27 cellular contexts compared by ENCODE assay signal in genomic region chr2:186255823-186256222, GRCh38.
A peak's percentile ranks its signal among the peaks of the same experiment; 100 is the strongest.
DNase-seq lines count a peak whose midpoint lies in the region.
"Had no signal": no experiment of that assay in that cellular context is flagged by ENCODE, and none has a peak within 500 bp of the region (broad histone marks: within the 10 kb centered on the region; RNA-seq: fewer than 3 reads in every experiment).

No MANE protein-coding gene starts in this region.

- peak; percentile 2 for DNase-seq in NCI-H510A treated with DMSO at 0.1 percent for 48 hours (lab: John Stamatoyannopoulos, UW)
- DNase-seq in NCI-H510A (lab: John Stamatoyannopoulos, UW), result no peak
- DNase-seq in SK-N-DZ (ENCODE audit: low spot score), result peak; percentile 8
- no peak for DNase-seq in activated CD8-positive, alpha-beta memory T cell treated with anti-CD3 and anti-CD28 coated beads, Interleukin-2, amount 50 U/mL, for 48 hours
- DNase-seq in activated CD4-positive, alpha-beta memory T cell treated with anti-CD3 and anti-CD28 coated beads for 36 hours, result no peak
- DNase-seq in activated naive CD4-positive, alpha-beta T cell treated with anti-CD3 and anti-CD28 coated beads, Interleukin-2, amount 10 ng/mL, durations not matched to agents 7 days and 5 days, result no peak
- DNase-seq in GF-D8 (lab: John Stamatoyannopoulos, UW), result no peak
- DNase-seq: activated B cell treated with CpG ODN at 0.5 μM for 24 hours; activated CD4-positive, alpha-beta T cell treated with anti-CD3 and anti-CD28 coated beads, Interleukin-2, amount 50 U/mL, for 1 hour; activated gamma-delta T cell treated with Interleukin-2 at 50 U/mL for 16 hours; activated naive CD8-positive, alpha-beta T cell treated with anti-CD3 and anti-CD28 coated beads, Interleukin-2, amount 50 U/mL, for 24 hours; activated T-cell treated with anti-CD3 and anti-CD28 coated beads, Interleukin-2, amount 50 U/mL, for 48 hours; DMS79; effector memory CD8-positive, alpha-beta T cell; GDM1; left colon; occipital lobe; upper lobe of left lung had no signal

- H3K9me3 Mint-ChIP-seq in activated CD4-positive, alpha-beta memory T cell treated with anti-CD3 and anti-CD28 coated beads for 36 hours, result peaks cover 3% of the 10 kb centered on the region
- H3K9me3 Mint-ChIP-seq in activated naive CD4-positive, alpha-beta T cell treated with anti-CD3 and anti-CD28 coated beads, Interleukin-2, amount 10 ng/mL, durations not matched to agents 7 days and 5 days, result no peaks in the 10 kb centered on the region
- H3K9me3 Mint-ChIP-seq: activated B cell treated with CpG ODN at 0.5 μM for 24 hours; activated naive CD8-positive, alpha-beta T cell treated with anti-CD3 and anti-CD28 coated beads, Interleukin-2, amount 50 U/mL, for 24 hours; stimulated activated effector memory CD8-positive, alpha-beta T cell treated with anti-CD3 and anti-CD28 coated beads, Interleukin-12 subunit alpha, Interleukin-12 subunit beta, amount 100 ng/mL, for 72 hours had no signal

- CTCF ChIA-PET in activated CD4-positive, alpha-beta memory T cell treated with anti-CD3 and anti-CD28 coated beads for 36 hours (lab: Charles Lee), result no interaction called here
- CTCF ChIA-PET in activated naive CD4-positive, alpha-beta T cell treated with anti-CD3 and anti-CD28 coated beads, Interleukin-2, amount 10 ng/mL, durations not matched to agents 7 days and 5 days (lab: Charles Lee), result no interaction called here

- H3K27me3 Mint-ChIP-seq in activated CD4-positive, alpha-beta memory T cell treated with anti-CD3 and anti-CD28 coated beads for 36 hours, result no peaks in the 10 kb centered on the region
- H3K27me3 Mint-ChIP-seq in activated naive CD4-positive, alpha-beta T cell treated with anti-CD3 and anti-CD28 coated beads, Interleukin-2, amount 10 ng/mL, durations not matched to agents 7 days and 5 days, result no peaks in the 10 kb centered on the region
- H3K27me3 Mint-ChIP-seq: activated B cell treated with CpG ODN at 0.5 μM for 24 hours; activated naive CD8-positive, alpha-beta T cell treated with anti-CD3 and anti-CD28 coated beads, Interleukin-2, amount 50 U/mL, for 24 hours; effector memory CD8-positive, alpha-beta T cell; natural killer cell treated with Interleukin-12 subunit alpha and Interleukin-12 subunit beta and Interleukin-15 and Interleukin-18, amount 100 ng/mL, for 72 hours had no signal

- H3K4me1 ChIP-seq in iPS-20b (ENCODE audit: insufficient read depth, low read length), result peaks cover 8% of the 10 kb centered on the region; the same call in 1 of the 2 replicates
- H3K4me1 ChIP-seq: Caco-2, esophagus muscularis mucosa, upper lobe of left lung had no signal

- H3K4me3 ChIP-seq in iPS-20b (ENCODE audit: low read length), result peak overlapping the region; percentile 39; the same call in 1 of the 2 replicates
- H3K4me3 ChIP-seq: esophagus muscularis mucosa, K562, upper lobe of left lung had no signal

- intact Hi-C loops in activated CD4-positive, alpha-beta memory T cell treated with anti-CD3 and anti-CD28 coated beads for 36 hours (cut with micrococcal nuclease), result loop anchor here (5.0 kb wide), 1 partner anchor 279 kb away; no protein-coding TSS in a partner anchor

- H3K4me1 Mint-ChIP-seq in activated CD4-positive, alpha-beta memory T cell treated with anti-CD3 and anti-CD28 coated beads for 36 hours (ENCODE audit: low read depth), result no peaks in the 10 kb centered on the region
- no peaks in the 10 kb centered on the region for H3K4me1 Mint-ChIP-seq in activated naive CD4-positive, alpha-beta T cell treated with anti-CD3 and anti-CD28 coated beads, Interleukin-2, amount 10 ng/mL, durations not matched to agents 7 days and 5 days
- H3K4me1 Mint-ChIP-seq: activated B cell treated with CpG ODN at 0.5 μM for 24 hours; activated naive CD8-positive, alpha-beta T cell treated with anti-CD3 and anti-CD28 coated beads, Interleukin-2, amount 50 U/mL, for 24 hours; stimulated activated effector memory CD8-positive, alpha-beta T cell treated with anti-CD3 and anti-CD28 coated beads, Interleukin-12 subunit alpha, Interleukin-12 subunit beta, amount 100 ng/mL, for 72 hours had no signal

- H3K36me3 Mint-ChIP-seq in activated CD4-positive, alpha-beta memory T cell treated with anti-CD3 and anti-CD28 coated beads for 36 hours, result no peaks in the 10 kb centered on the region
- no peaks in the 10 kb centered on the region for H3K36me3 Mint-ChIP-seq in activated naive CD4-positive, alpha-beta T cell treated with anti-CD3 and anti-CD28 coated beads, Interleukin-2, amount 10 ng/mL, durations not matched to agents 7 days and 5 days
- H3K36me3 Mint-ChIP-seq: natural killer cell treated with Interleukin-12 subunit alpha and Interleukin-12 subunit beta and Interleukin-15 and Interleukin-18, amount 100 ng/mL, for 72 hours; stimulated activated effector memory CD8-positive, alpha-beta T cell treated with anti-CD3 and anti-CD28 coated beads, Interleukin-12 subunit alpha, Interleukin-12 subunit beta, amount 100 ng/mL, for 72 hours had no signal

- H3K9ac ChIP-seq in iPS-20b (ENCODE audit: low read depth, low read length), result peak overlapping the region; percentile 30; the same call in 1 of the 2 replicates

- no peaks in the 10 kb centered on the region for H3K9me3 ChIP-seq in iPS-20b (ENCODE audit: insufficient read depth, low read depth, low read length)
- H3K9me3 ChIP-seq: Caco-2, esophagus muscularis mucosa, upper lobe of left lung had no signal

- H3K27ac Mint-ChIP-seq in activated CD4-positive, alpha-beta memory T cell treated with anti-CD3 and anti-CD28 coated beads for 36 hours, result no peak overlapping the region
- H3K27ac Mint-ChIP-seq in activated naive CD4-positive, alpha-beta T cell treated with anti-CD3 and anti-CD28 coated beads, Interleukin-2, amount 10 ng/mL, durations not matched to agents 7 days and 5 days, result no peak overlapping the region
- H3K27ac Mint-ChIP-seq: activated B cell treated with CpG ODN at 0.5 μM for 24 hours; activated naive CD8-positive, alpha-beta T cell treated with anti-CD3 and anti-CD28 coated beads, Interleukin-2, amount 50 U/mL, for 24 hours; effector memory CD8-positive, alpha-beta T cell; HFFc6; natural killer cell treated with Interleukin-12 subunit alpha and Interleukin-12 subunit beta and Interleukin-15 and Interleukin-18, amount 100 ng/mL, for 72 hours; stimulated activated effector memory CD8-positive, alpha-beta T cell treated with anti-CD3 and anti-CD28 coated beads, Interleukin-12 subunit alpha, Interleukin-12 subunit beta, amount 100 ng/mL, for 72 hours had no signal

- no peak overlapping the region for H3K4me3 Mint-ChIP-seq in activated CD4-positive, alpha-beta memory T cell treated with anti-CD3 and anti-CD28 coated beads for 36 hours
- no peak overlapping the region for H3K4me3 Mint-ChIP-seq in activated naive CD4-positive, alpha-beta T cell treated with anti-CD3 and anti-CD28 coated beads, Interleukin-2, amount 10 ng/mL, durations not matched to agents 7 days and 5 days
- H3K4me3 Mint-ChIP-seq: activated B cell treated with CpG ODN at 0.5 μM for 24 hours; activated naive CD8-positive, alpha-beta T cell treated with anti-CD3 and anti-CD28 coated beads, Interleukin-2, amount 50 U/mL, for 24 hours; effector memory CD8-positive, alpha-beta T cell; HFFc6; natural killer cell treated with Interleukin-12 subunit alpha and Interleukin-12 subunit beta and Interleukin-15 and Interleukin-18, amount 100 ng/mL, for 72 hours; stimulated activated effector memory CD8-positive, alpha-beta T cell treated with anti-CD3 and anti-CD28 coated beads, Interleukin-12 subunit alpha, Interleukin-12 subunit beta, amount 100 ng/mL, for 72 hours had no signal

- H3K27ac ChIP-seq in iPS-20b (ENCODE audit: low read length), result no peak overlapping the region
- H3K27ac ChIP-seq: C4-2B, esophagus muscularis mucosa, RWPE1, upper lobe of left lung had no signal

- no peaks in the 10 kb centered on the region for H3K36me3 ChIP-seq in iPS-20b (ENCODE audit: insufficient read depth, low read depth, low read length)
- H3K36me3 ChIP-seq: esophagus muscularis mucosa, upper lobe of left lung had no signal

- POLR2A ChIA-PET in activated CD4-positive, alpha-beta memory T cell treated with anti-CD3 and anti-CD28 coated beads for 36 hours (lab: Charles Lee), result no interaction called here

- H3K27me3 ChIP-seq in iPS-20b (ENCODE audit: insufficient read depth, low read length), result no peaks in the 10 kb centered on the region
- H3K27me3 ChIP-seq: esophagus muscularis mucosa, upper lobe of left lung had no signal

Comparison
In these comparisons a context has a peak if more than half of its experiments do, and no peak if none do; other contexts are left out.
1. DNase-seq: peak in NCI-H510A treated with DMSO at 0.1 percent for 48 hours (single experiment) and SK-N-DZ (single experiment); none in NCI-H510A (single experiment), activated CD8-positive, alpha-beta memory T cell treated with anti-CD3 and anti-CD28 coated beads, Interleukin-2, amount 50 U/mL, for 48 hours (single experiment), activated CD4-positive, alpha-beta memory T cell treated with anti-CD3 and anti-CD28 coated beads for 36 hours (single experiment), activated naive CD4-positive, alpha-beta T cell treated with anti-CD3 and anti-CD28 coated beads, Interleukin-2, amount 10 ng/mL, durations not matched to agents 7 days and 5 days (single experiment) and GF-D8 (single experiment).